Comparison of ENCODE assay signal across 20 cellular contexts in the genomic region with DNA sequence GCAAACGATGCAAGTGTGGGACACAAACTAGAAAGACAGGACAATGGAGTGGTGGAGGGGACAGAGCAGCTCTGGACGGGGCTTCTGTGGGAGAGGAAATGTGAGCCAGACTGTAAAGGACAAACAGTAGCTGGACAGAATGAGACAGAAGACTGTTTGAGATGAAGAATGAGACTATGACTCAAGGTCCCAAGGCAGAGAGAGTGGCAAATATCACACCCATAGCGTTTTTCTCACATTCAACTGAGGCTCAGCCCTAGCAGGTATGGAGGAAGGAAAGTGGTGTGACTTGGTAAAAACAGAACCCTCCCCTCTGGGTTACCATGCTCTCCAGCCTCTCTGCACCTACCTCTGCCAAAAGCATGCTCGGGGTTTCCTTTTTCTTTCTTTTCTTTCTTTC.
A peak's percentile ranks its signal among the peaks of the same experiment; 100 is the strongest.
DNase-seq lines count a peak whose midpoint lies in the region; ATAC-seq and TF ChIP-seq lines count a peak whose summit lies in the region.
"Had no signal": no experiment of that assay in that cellular context is flagged by ENCODE, and none has a peak within 500 bp of the region (broad histone marks: within the 10 kb centered on the region; RNA-seq: fewer than 3 reads in every experiment).

No MANE protein-coding gene starts in this region.

- H3K27ac Mint-ChIP-seq in activated naive CD4-positive, alpha-beta T cell treated with anti-CD3 and anti-CD28 coated beads, Interleukin-2, amount 50 U/mL, for 72 hours, result no peak overlapping the region
- H3K27ac Mint-ChIP-seq in osteocyte (ENCODE audit: unreplicated experiment), result peak overlapping the region; percentile 57
- H3K27ac Mint-ChIP-seq: activated CD4-positive, alpha-beta T cell treated with anti-CD3 and anti-CD28 coated beads for 36 hours; mesothelial cell of epicardium; stimulated activated naive CD8-positive, alpha-beta T cell treated with anti-CD3 and anti-CD28 coated beads, Interleukin-15, amount 100 ng/mL, for 72 hours had no signal

- TF ChIP-seq POLR2A in uterus (IDR thresholded peaks at IDR 0.05), result no peak

- H3K27ac ChIP-seq in uterus (peak overlapping the region; percentile 80 to 81), dorsolateral prefrontal cortex (peak overlapping the region in 5 of 59 donors; percentile 9 to 63 (median 41))
- H3K27ac ChIP-seq: BLaER1 treated with 17β-estradiol and CSF1 and Interleukin-3, amounts not matched to agents 10 nM and 100 nM; SJCRH30 had no signal

- no peak overlapping the region for H3K4me3 Mint-ChIP-seq in osteocyte (ENCODE audit: unreplicated experiment)
- H3K4me3 Mint-ChIP-seq: activated CD4-positive, alpha-beta T cell treated with anti-CD3 and anti-CD28 coated beads for 36 hours; mesothelial cell of epicardium; stimulated activated naive CD8-positive, alpha-beta T cell treated with anti-CD3 and anti-CD28 coated beads, Interleukin-15, amount 100 ng/mL, for 72 hours had no signal

- no peaks in the 10 kb centered on the region for H3K36me3 ChIP-seq in uterus
- H3K36me3 ChIP-seq: BLaER1 treated with 17β-estradiol and CSF1 and Interleukin-3, amounts not matched to agents 10 nM and 100 nM; pancreas had no signal

- H3K36me3 Mint-ChIP-seq in activated naive CD4-positive, alpha-beta T cell treated with anti-CD3 and anti-CD28 coated beads, Interleukin-2, amount 50 U/mL, for 72 hours, result no peaks in the 10 kb centered on the region
- H3K36me3 Mint-ChIP-seq in osteocyte (ENCODE audit: unreplicated experiment), result peaks cover 58% of the 10 kb centered on the region

- peak; percentile 22 to 66 for ATAC-seq in activated naive CD4-positive, alpha-beta T cell treated with anti-CD3 and anti-CD28 coated beads, Interleukin-2, amount 50 U/mL, for 72 hours
- peak; percentile 1 for ATAC-seq in left ventricle myocardium superior
- no peak for ATAC-seq in HG02642 (IDR thresholded peaks at IDR 0.05; ENCODE audit: poor library complexity, unreplicated experiment)
- ATAC-seq: activated CD4-positive, alpha-beta T cell treated with anti-CD3 and anti-CD28 coated beads for 36 hours; stimulated activated naive CD8-positive, alpha-beta T cell treated with anti-CD3 and anti-CD28 coated beads, Interleukin-15, amount 100 ng/mL, for 72 hours had no signal

- H3K4me3 ChIP-seq in uterus (no peak overlapping the region), dorsolateral prefrontal cortex (no peak overlapping the region)
- H3K4me3 ChIP-seq: BLaER1 treated with 17β-estradiol and CSF1 and Interleukin-3, amounts not matched to agents 10 nM and 100 nM; pancreas; SJCRH30 had no signal

- no peak for TF ChIP-seq CTCF in osteocyte (IDR thresholded peaks at IDR 0.05)
- TF ChIP-seq CTCF in uterus (IDR thresholded peaks at IDR 0.05), result no peak
- TF ChIP-seq CTCF in dorsolateral prefrontal cortex (IDR thresholded peaks at IDR 0.05 in 54 of 56, conservative IDR thresholded peaks at IDR 0.05 in 2 of 56; ENCODE audit: low read depth in 1 of 56, partially characterized antibody in 56 of 56), result no peak

- no peaks in the 10 kb centered on the region for H3K27me3 ChIP-seq in uterus
- no peaks in the 10 kb centered on the region for H3K27me3 ChIP-seq in dorsolateral prefrontal cortex
- H3K27me3 ChIP-seq: BLaER1 treated with 17β-estradiol and CSF1 and Interleukin-3, amounts not matched to agents 10 nM and 100 nM; pancreas; SJCRH30 had no signal

- peaks cover 25% of the 10 kb centered on the region for H3K4me1 Mint-ChIP-seq in osteocyte (ENCODE audit: unreplicated experiment)
- H3K4me1 Mint-ChIP-seq: activated CD4-positive, alpha-beta T cell treated with anti-CD3 and anti-CD28 coated beads for 36 hours; stimulated activated naive CD8-positive, alpha-beta T cell treated with anti-CD3 and anti-CD28 coated beads, Interleukin-15, amount 100 ng/mL, for 72 hours had no signal

- H3K9me3 ChIP-seq in uterus, result no peaks in the 10 kb centered on the region
- H3K9me3 ChIP-seq: BLaER1 treated with 17β-estradiol and CSF1 and Interleukin-3, amounts not matched to agents 10 nM and 100 nM; pancreas; SJCRH30 had no signal

- DNase-seq in activated naive CD4-positive, alpha-beta T cell treated with anti-CD3 and anti-CD28 coated beads, Interleukin-2, amount 50 U/mL, for 72 hours (ENCODE audit: low spot score in 2 of 2), result no peak
- no peak for DNase-seq in activated naive CD4-positive, alpha-beta T cell treated with anti-CD3 and anti-CD28 coated beads, Interleukin-2, amount 50 U/mL, for 16 hours
- DNase-seq in left ventricle myocardium superior, result no peak
- DNase-seq in osteocyte (ENCODE audit: extremely low spot score, unreplicated experiment), result no peak
- no peak for DNase-seq in uterus
- DNase-seq in dorsolateral prefrontal cortex, result no peak
- no peak for DNase-seq in NAMALWA (ENCODE audit: low spot score)
- DNase-seq: 8988T; activated CD4-positive, alpha-beta T cell treated with anti-CD3 and anti-CD28 coated beads for 36 hours; activated CD8-positive, alpha-beta memory T cell treated with anti-CD3 and anti-CD28 coated beads, Interleukin-2, amount 50 U/mL, for 48 hours; activated naive CD4-positive, alpha-beta T cell; DMS153; Karpas-422; NCI-H146; SJCRH30; stimulated activated naive CD8-positive, alpha-beta T cell treated with anti-CD3 and anti-CD28 coated beads, Interleukin-15, amount 100 ng/mL, for 72 hours had no signal

- H3K27me3 Mint-ChIP-seq in osteocyte (ENCODE audit: unreplicated experiment), result no peaks in the 10 kb centered on the region

- H3K9me3 Mint-ChIP-seq in activated naive CD4-positive, alpha-beta T cell treated with anti-CD3 and anti-CD28 coated beads, Interleukin-2, amount 50 U/mL, for 72 hours, result no peaks in the 10 kb centered on the region
- H3K9me3 Mint-ChIP-seq in osteocyte (ENCODE audit: unreplicated experiment), result no peaks in the 10 kb centered on the region
- H3K9me3 Mint-ChIP-seq: mesothelial cell of epicardium; stimulated activated naive CD8-positive, alpha-beta T cell treated with anti-CD3 and anti-CD28 coated beads, Interleukin-15, amount 100 ng/mL, for 72 hours had no signal

- intact Hi-C loops in left ventricle myocardium superior (cut with micrococcal nuclease) (no loop called here), uterus (cut with DNase I; ENCODE audit: low total_unique reads) (no loop called here), dorsolateral prefrontal cortex (cut with DNase I) (no loop called here)

- peaks cover 14 to 25% of the 10 kb centered on the region in 2 donors for H3K4me1 ChIP-seq in uterus
